15 cellular contexts compared by ENCODE assay signal in genomic region chrX:53717205-53717604, GRCh38. TPM values are rescaled to one million over a fixed set of nuclear protein-coding genes. Genes with fewer than 3 reads are reported as not detected.
DNase-seq lines count a peak whose midpoint lies in the region; ATAC-seq and TF ChIP-seq lines count a peak whose summit lies in the region.
"Had no signal": no experiment of that assay in that cellular context is flagged by ENCODE, and none has a peak within 500 bp of the region (broad histone marks: within the 10 kb centered on the region; RNA-seq: fewer than 3 reads in every experiment).

No MANE protein-coding gene starts in this region.

- H3K27me3 ChIP-seq in CD4-positive, alpha-beta T cell (ENCODE audit: control insufficient read depth, insufficient read depth, low read length), result no peaks in the 10 kb centered on the region
- H3K27me3 ChIP-seq in naive thymus-derived CD4-positive, alpha-beta T cell (ENCODE audit: control insufficient read depth in 2 of 2, insufficient read depth in 2 of 2, low read length in 2 of 2), result no peaks in the 10 kb centered on the region
- peaks cover 0 to 11% (median 0%) of the 10 kb centered on the region in 7 donors for H3K27me3 ChIP-seq in heart right ventricle

- no peak for DNase-seq in CD4-positive, alpha-beta T cell
- DNase-seq in activated CD8-positive, alpha-beta T cell treated with anti-CD3 and anti-CD28 coated beads, Interleukin-2, amount 10 ng/mL, durations not matched to agents 7 days and 5 days, result no peak
- DNase-seq in naive thymus-derived CD4-positive, alpha-beta T cell, result no peak
- no peak for DNase-seq in NCI-H1417 (lab: John Stamatoyannopoulos, UW)
- DNase-seq in mucosa of gallbladder (ENCODE audit: low spot score), result no peak
- no peak for DNase-seq in AG20443 (ENCODE audit: low spot score)
- DNase-seq in heart right ventricle, result no peak
- DNase-seq: activated CD8-positive, alpha-beta memory T cell treated with anti-CD3 and anti-CD28 coated beads, Interleukin-2, amount 50 U/mL, for 48 hours; anterior cingulate cortex; H7; NCI-H187; NCI-H510A; SK-N-SH had no signal

- peaks cover 30 to 42% of the 10 kb centered on the region in 2 donors for H3K4me1 ChIP-seq in naive thymus-derived CD4-positive, alpha-beta T cell (ENCODE audit: control insufficient read depth in 2 of 2, insufficient read depth in 2 of 2, low read length in 2 of 2)
- H3K4me1 ChIP-seq in heart right ventricle, result peaks cover 0 to 30% (median 0%) of the 10 kb centered on the region in 9 donors

- H3K27me3 Mint-ChIP-seq in CD4-positive, alpha-beta T cell, result no peaks in the 10 kb centered on the region
- peaks cover 3% of the 10 kb centered on the region for H3K27me3 Mint-ChIP-seq in IgD-negative memory B cell
- H3K27me3 Mint-ChIP-seq in activated CD8-positive, alpha-beta T cell treated with anti-CD3 and anti-CD28 coated beads, Interleukin-2, amount 10 ng/mL, durations not matched to agents 7 days and 5 days (ENCODE audit: low read depth), result no peaks in the 10 kb centered on the region
- no peaks in the 10 kb centered on the region for H3K27me3 Mint-ChIP-seq in naive thymus-derived CD4-positive, alpha-beta T cell

- no peak for TF ChIP-seq CTCF in CD4-positive, alpha-beta T cell (IDR thresholded peaks at IDR 0.05)
- no peak for TF ChIP-seq CTCF in heart right ventricle (IDR thresholded peaks at IDR 0.05)

- no peaks in the 10 kb centered on the region for H3K36me3 ChIP-seq in naive thymus-derived CD4-positive, alpha-beta T cell (ENCODE audit: control insufficient read depth in 2 of 3, insufficient read depth in 3 of 3, low read length in 3 of 3)
- H3K36me3 ChIP-seq in heart right ventricle, result no peaks in the 10 kb centered on the region

- H3K9me3 Mint-ChIP-seq in CD4-positive, alpha-beta T cell, result no peaks in the 10 kb centered on the region
- no peaks in the 10 kb centered on the region for H3K9me3 Mint-ChIP-seq in IgD-negative memory B cell
- no peaks in the 10 kb centered on the region for H3K9me3 Mint-ChIP-seq in activated CD8-positive, alpha-beta T cell treated with anti-CD3 and anti-CD28 coated beads, Interleukin-2, amount 10 ng/mL, durations not matched to agents 7 days and 5 days (ENCODE audit: insufficient read depth)
- H3K9me3 Mint-ChIP-seq in naive thymus-derived CD4-positive, alpha-beta T cell, result no peaks in the 10 kb centered on the region

- peak overlapping the region; percentile 90 for H3K27ac Mint-ChIP-seq in CD4-positive, alpha-beta T cell
- H3K27ac Mint-ChIP-seq in IgD-negative memory B cell, result peak overlapping the region; percentile 63 to 96 (median 93)
- peak overlapping the region; percentile 99 for H3K27ac Mint-ChIP-seq in activated CD8-positive, alpha-beta T cell treated with anti-CD3 and anti-CD28 coated beads, Interleukin-2, amount 10 ng/mL, durations not matched to agents 7 days and 5 days
- H3K27ac Mint-ChIP-seq in naive thymus-derived CD4-positive, alpha-beta T cell, result peak overlapping the region in 8 of 9 donors; percentile 84 to 98 (median 94)

- H3K4me1 Mint-ChIP-seq in CD4-positive, alpha-beta T cell (ENCODE audit: low read depth), result peaks cover 50% of the 10 kb centered on the region
- peaks cover 35 to 46% (median 42%) of the 10 kb centered on the region in 3 donors for H3K4me1 Mint-ChIP-seq in IgD-negative memory B cell
- peaks cover 49% of the 10 kb centered on the region for H3K4me1 Mint-ChIP-seq in activated CD8-positive, alpha-beta T cell treated with anti-CD3 and anti-CD28 coated beads, Interleukin-2, amount 10 ng/mL, durations not matched to agents 7 days and 5 days (ENCODE audit: low read depth)
- peaks cover 25 to 53% (median 49%) of the 10 kb centered on the region in 7 donors for H3K4me1 Mint-ChIP-seq in naive thymus-derived CD4-positive, alpha-beta T cell

- H3K9me3 ChIP-seq in CD4-positive, alpha-beta T cell (ENCODE audit: control insufficient read depth, low read length), result no peaks in the 10 kb centered on the region
- no peaks in the 10 kb centered on the region for H3K9me3 ChIP-seq in naive thymus-derived CD4-positive, alpha-beta T cell (ENCODE audit: control insufficient read depth in 2 of 3, low read length in 3 of 3)
- no peaks in the 10 kb centered on the region for H3K9me3 ChIP-seq in heart right ventricle
- H3K9me3 ChIP-seq: SK-N-SH had no signal

- 39 to 58% methylated on average over 2 of the region's 2 CpGs for WGBS in heart right ventricle, 2 donors

- intact Hi-C loops in CD4-positive, alpha-beta T cell (cut with DNase I, micrococcal nuclease), result no loop called here
- intact Hi-C loops in naive thymus-derived CD4-positive, alpha-beta T cell (cut with micrococcal nuclease), result loop anchor here in 1 of 2 donors (10.0 kb wide), 1 partner anchor 328 kb away; the partner anchor contains the start of gene PHF8
- intact Hi-C loops in heart right ventricle (cut with DNase I), result no loop called here

- CTCF ChIA-PET in CD4-positive, alpha-beta T cell (lab: Charles Lee), result no interaction called here
- CTCF ChIA-PET in activated CD8-positive, alpha-beta T cell treated with anti-CD3 and anti-CD28 coated beads, Interleukin-2, amount 10 ng/mL, durations not matched to agents 7 days and 5 days (lab: Charles Lee), result interaction anchor here (1.1 to 5.7 kb wide), 2 partner anchors 15 to 32 kb away, joined by 4 to 46 read pairs; partner anchors contain the start of gene HUWE1
- CTCF ChIA-PET in naive thymus-derived CD4-positive, alpha-beta T cell (lab: Charles Lee), result interaction anchor here (1.0 to 1.5 kb wide), 2 partner anchors 16 to 33 kb away, joined by 4 to 5 read pairs; no protein-coding TSS in a partner anchor

- peak overlapping the region; percentile 80 for H3K27ac ChIP-seq in CD4-positive, alpha-beta T cell (ENCODE audit: low read depth, low read length)
- peak overlapping the region; percentile 65 for H3K27ac ChIP-seq in naive thymus-derived CD4-positive, alpha-beta T cell (ENCODE audit: low read depth, low read length)
- H3K27ac ChIP-seq in heart right ventricle, result peak overlapping the region in 1 of 10 donors; percentile 48
- H3K27ac ChIP-seq: VCaP had no signal

- ATAC-seq in CD4-positive, alpha-beta T cell (ENCODE audit: poor library complexity), result no peak
- ATAC-seq in activated CD8-positive, alpha-beta T cell treated with anti-CD3 and anti-CD28 coated beads, Interleukin-2, amount 10 ng/mL, durations not matched to agents 7 days and 5 days, result no peak
- ATAC-seq in naive thymus-derived CD4-positive, alpha-beta T cell, result no peak
- no peak for ATAC-seq in heart right ventricle

- POLR2A ChIA-PET in CD4-positive, alpha-beta T cell (lab: Charles Lee), result interaction anchor here (0.8 to 4.5 kb wide), 4 partner anchors 31 to 58 kb away, joined by 3 to 51 read pairs (median 20); partner anchors contain the start of gene HUWE1
- POLR2A ChIA-PET in activated CD8-positive, alpha-beta T cell treated with anti-CD3 and anti-CD28 coated beads, Interleukin-2, amount 10 ng/mL, durations not matched to agents 7 days and 5 days (lab: Charles Lee), result interaction anchor here (1.0 to 6.4 kb wide), 2 partner anchors 16 to 33 kb away, joined by 10 to 317 read pairs; partner anchors contain the start of gene HUWE1
- POLR2A ChIA-PET in naive thymus-derived CD4-positive, alpha-beta T cell (lab: Charles Lee), result interaction anchor here (1.2 to 4.4 kb wide), 3 partner anchors 13 to 32 kb away, joined by 3 to 48 read pairs (median 4); partner anchors contain the start of gene HUWE1

- no peak overlapping the region for H3K4me3 Mint-ChIP-seq in CD4-positive, alpha-beta T cell
- peak overlapping the region in 1 of 4 donors; percentile 56 for H3K4me3 Mint-ChIP-seq in IgD-negative memory B cell
- peak overlapping the region; percentile 79 for H3K4me3 Mint-ChIP-seq in activated CD8-positive, alpha-beta T cell treated with anti-CD3 and anti-CD28 coated beads, Interleukin-2, amount 10 ng/mL, durations not matched to agents 7 days and 5 days
- H3K4me3 Mint-ChIP-seq in naive thymus-derived CD4-positive, alpha-beta T cell, result peak overlapping the region in 7 of 10 donors; percentile 12 to 92 (median 71)

- no peaks in the 10 kb centered on the region for H3K36me3 Mint-ChIP-seq in CD4-positive, alpha-beta T cell (ENCODE audit: low read depth)
- peaks cover 2% of the 10 kb centered on the region for H3K36me3 Mint-ChIP-seq in IgD-negative memory B cell
- peaks cover 10% of the 10 kb centered on the region for H3K36me3 Mint-ChIP-seq in activated CD8-positive, alpha-beta T cell treated with anti-CD3 and anti-CD28 coated beads, Interleukin-2, amount 10 ng/mL, durations not matched to agents 7 days and 5 days (ENCODE audit: low read depth)
- H3K36me3 Mint-ChIP-seq in naive thymus-derived CD4-positive, alpha-beta T cell, result peaks cover 0 to 7% (median 0%) of the 10 kb centered on the region in 5 donors

- peak overlapping the region; percentile 5 for H3K4me3 ChIP-seq in naive thymus-derived CD4-positive, alpha-beta T cell (ENCODE audit: low read length)
- no peak overlapping the region for H3K4me3 ChIP-seq in heart right ventricle

RNA-seq across cellular contexts. Expression of gene HUWE1, which starts 30.7 kb away (rescaled TPM):
- total RNA-seq in CD4-positive, alpha-beta T cell, result 100 to 1,000 TPM; 127 TPM
- polyA plus RNA-seq in IgD-negative memory B cell (17.5 TPM), heart right ventricle (10 to 100 TPM; 30.8 to 52.0 TPM)
- 100 to 1,000 TPM; 223 to 231 TPM for total RNA-seq in activated CD8-positive, alpha-beta T cell treated with anti-CD3 and anti-CD28 coated beads, Interleukin-2, amount 10 ng/mL, durations not matched to agents 7 days and 5 days
- 100 to 1,000 TPM; 180 to 266 (median 183) TPM for total RNA-seq in naive thymus-derived CD4-positive, alpha-beta T cell
- polyA plus RNA-seq in naive thymus-derived CD4-positive, alpha-beta T cell, result 10 to 100 TPM; 13.1 to 14.7 TPM
- total RNA-seq in mucosa of gallbladder (193 TPM), heart right ventricle (100 to 1,000 TPM; 133 to 219 (median 198) TPM)
